In genomic region chr1:1000357-1001056, GRCh38 we compare ENCODE assay signal across 1 cellular context.
TF ChIP-seq lines count a peak whose summit lies in the region.

No MANE protein-coding gene starts in this region.

TF ChIP-seq in HepG2, 621 proteins besides CTCF, POLR2A, EP300 and RAD21 (continued from another document and continues in another):
- TF ChIP-seq ZNF142 (CRISPR knock-in tag; IDR thresholded peaks at IDR 0.05), result no peak; the same call in none of the 2 replicates
- peak; percentile 45; the same call in 1 of the 2 replicates for TF ChIP-seq AKAP8 (CRISPR knock-in tag; IDR thresholded peaks at IDR 0.05)
- peak; percentile 80 for TF ChIP-seq ZNF747 (CRISPR knock-in tag; IDR thresholded peaks at IDR 0.05; ENCODE audit: borderline replicate concordance)
- peak; percentile 43; the same call in 1 of the 2 replicates for TF ChIP-seq ZNF441 (CRISPR knock-in tag; IDR thresholded peaks at IDR 0.05; ENCODE audit: borderline replicate concordance)
- TF ChIP-seq DBP (CRISPR knock-in tag; IDR thresholded peaks at IDR 0.05; ENCODE audit: not compliant biosample characterization), result no peak
- TF ChIP-seq NONO (IDR thresholded peaks at IDR 0.05), result no peak
- TF ChIP-seq NONO (CRISPR knock-in tag; conservative IDR thresholded peaks at IDR 0.05), result peak; percentile 86
- TF ChIP-seq ZSCAN9 (CRISPR knock-in tag; IDR thresholded peaks at IDR 0.05; ENCODE audit: borderline replicate concordance), result peak; percentile 82; the same call in 1 of the 2 replicates
- TF ChIP-seq ZNF746 (CRISPR knock-in tag; IDR thresholded peaks at IDR 0.05), result peak; percentile 56; the same call in 1 of the 2 replicates
- TF ChIP-seq ZNF335 (CRISPR knock-in tag; IDR thresholded peaks at IDR 0.05), result no peak
- no peak for TF ChIP-seq ZNF644 (CRISPR knock-in tag; IDR thresholded peaks at IDR 0.05; ENCODE audit: low read depth)
- TF ChIP-seq HNRNPLL (IDR thresholded peaks at IDR 0.05; ENCODE audit: low read depth, low read length, poor library complexity, severe bottlenecking), result peak; percentile 62
- peak; percentile 70; the same call in 1 of the 2 replicates for TF ChIP-seq SPEN (CRISPR knock-in tag; IDR thresholded peaks at IDR 0.05; ENCODE audit: low read depth)
- peak; percentile 67; the same call in 1 of the 2 replicates for TF ChIP-seq ZNF367 (CRISPR knock-in tag; IDR thresholded peaks at IDR 0.05; ENCODE audit: borderline replicate concordance)
- peak; percentile 78 for TF ChIP-seq ZNF891 (CRISPR knock-in tag; IDR thresholded peaks at IDR 0.05)
- TF ChIP-seq MXD4 (CRISPR knock-in tag; IDR thresholded peaks at IDR 0.05), result peak; percentile 78
- peak; percentile 87 for TF ChIP-seq EEA1 (CRISPR knock-in tag; IDR thresholded peaks at IDR 0.05; ENCODE audit: borderline replicate concordance)
- peak; percentile 40; the same call in 1 of the 2 replicates for TF ChIP-seq FOSL1 (CRISPR knock-in tag; IDR thresholded peaks at IDR 0.05; ENCODE audit: borderline replicate concordance)
- TF ChIP-seq ZBTB7A (CRISPR knock-in tag; IDR thresholded peaks at IDR 0.05), result peak; percentile 91
- TF ChIP-seq HDAC1 (CRISPR knock-in tag; IDR thresholded peaks at IDR 0.05), result peak; percentile 91
- TF ChIP-seq ZNF598 (CRISPR knock-in tag; IDR thresholded peaks at IDR 0.05; ENCODE audit: borderline replicate concordance), result no peak; the same call in 1 of the 2 replicates
- 0 out of 2 replicates have a peak, but pooled peaks have one; percentile 23 for TF ChIP-seq RFXAP (CRISPR knock-in tag; IDR thresholded peaks at IDR 0.05; ENCODE audit: borderline replicate concordance)
- peak; percentile 89 for TF ChIP-seq ZNF501 (CRISPR knock-in tag; IDR thresholded peaks at IDR 0.05)
- TF ChIP-seq ZNF562 (CRISPR knock-in tag; IDR thresholded peaks at IDR 0.05; ENCODE audit: borderline replicate concordance), result no peak; the same call in 1 of the 2 replicates
- TF ChIP-seq ZNF761 (CRISPR knock-in tag; conservative IDR thresholded peaks at IDR 0.05), result peak; percentile 75; the same call in 1 of the 2 replicates
- TF ChIP-seq ZNF180 (CRISPR knock-in tag; IDR thresholded peaks at IDR 0.05; ENCODE audit: borderline replicate concordance, low read depth), result peak; percentile 88; the same call in 1 of the 2 replicates
- TF ChIP-seq RELA (CRISPR knock-in tag; IDR thresholded peaks at IDR 0.05), result peak; percentile 90
- TF ChIP-seq ZIK1 (CRISPR knock-in tag; IDR thresholded peaks at IDR 0.05; ENCODE audit: borderline replicate concordance, low read depth), result peak; percentile 72; the same call in 1 of the 2 replicates
- no peak for TF ChIP-seq ZFP36 (IDR thresholded peaks at IDR 0.05; ENCODE audit: borderline replicate concordance, low read depth, low read length, partially characterized antibody)
- TF ChIP-seq GMEB2 (CRISPR knock-in tag; IDR thresholded peaks at IDR 0.05; ENCODE audit: low read depth), result 0 out of 2 replicates have a peak, but pooled peaks have one; percentile 31
- TF ChIP-seq RXRA (CRISPR knock-in tag; IDR thresholded peaks at IDR 0.05), result peak; percentile 75; the same call in 1 of the 2 replicates
- no peak for TF ChIP-seq ZNF577 (CRISPR knock-in tag; IDR thresholded peaks at IDR 0.05; ENCODE audit: borderline replicate concordance, low read depth)
- 0 out of 2 replicates have a peak, but pooled peaks have one; percentile 16 for TF ChIP-seq ZNF597 (CRISPR knock-in tag; IDR thresholded peaks at IDR 0.05)
- TF ChIP-seq TMF1 (CRISPR knock-in tag; IDR thresholded peaks at IDR 0.05; ENCODE audit: low read depth), result no peak; the same call in none of the 2 replicates
- peak; percentile 22; the same call in 1 of the 2 replicates for TF ChIP-seq ZNF749 (CRISPR knock-in tag; IDR thresholded peaks at IDR 0.05; ENCODE audit: borderline replicate concordance)
- TF ChIP-seq ATF6 (CRISPR knock-in tag; conservative IDR thresholded peaks at IDR 0.05), result 0 out of 2 replicates have a peak, but pooled peaks have one; percentile 54
- peak; percentile 49; the same call in 1 of the 2 replicates for TF ChIP-seq MEIS1 (CRISPR knock-in tag; IDR thresholded peaks at IDR 0.05; ENCODE audit: borderline replicate concordance)
- TF ChIP-seq MIER3 (CRISPR knock-in tag; IDR thresholded peaks at IDR 0.05; ENCODE audit: borderline replicate concordance), result peak; percentile 65; the same call in 1 of the 2 replicates
- TF ChIP-seq ZNF556 (CRISPR knock-in tag; IDR thresholded peaks at IDR 0.05; ENCODE audit: borderline replicate concordance), result peak; percentile 13; the same call in 1 of the 2 replicates
- peak; percentile 85 for TF ChIP-seq POLR2G (IDR thresholded peaks at IDR 0.05; ENCODE audit: low read depth, low read length)
- no peak for TF ChIP-seq FIP1L1 (IDR thresholded peaks at IDR 0.05; ENCODE audit: borderline replicate concordance, insufficient read depth, low read depth, low read length)
- peak; percentile 48; the same call in 1 of the 2 replicates for TF ChIP-seq ZNF83 (CRISPR knock-in tag; IDR thresholded peaks at IDR 0.05; ENCODE audit: borderline replicate concordance)
- peak; percentile 85 for TF ChIP-seq DNMT1 (CRISPR knock-in tag; IDR thresholded peaks at IDR 0.05)
- peak; percentile 29; the same call in 1 of the 2 replicates for TF ChIP-seq ZBTB26 (CRISPR knock-in tag; IDR thresholded peaks at IDR 0.05; ENCODE audit: borderline replicate concordance)
- TF ChIP-seq HDAC6 (IDR thresholded peaks at IDR 0.05; ENCODE audit: low read depth, low read length), result no peak
- TF ChIP-seq ZNF720 (CRISPR knock-in tag; IDR thresholded peaks at IDR 0.05), result 0 out of 2 replicates have a peak, but pooled peaks have one; percentile 18
- peak; percentile 69 for TF ChIP-seq MYPOP (CRISPR knock-in tag; IDR thresholded peaks at IDR 0.05)
- TF ChIP-seq ZNF569 (CRISPR knock-in tag; IDR thresholded peaks at IDR 0.05; ENCODE audit: borderline replicate concordance), result no peak
- TF ChIP-seq STAT6 (CRISPR knock-in tag; IDR thresholded peaks at IDR 0.05; ENCODE audit: borderline replicate concordance), result no peak; the same call in 1 of the 2 replicates
- no peak for TF ChIP-seq NBN (conservative IDR thresholded peaks at IDR 0.05)
